26 cellular contexts compared by ENCODE assay signal in the genomic region with DNA sequence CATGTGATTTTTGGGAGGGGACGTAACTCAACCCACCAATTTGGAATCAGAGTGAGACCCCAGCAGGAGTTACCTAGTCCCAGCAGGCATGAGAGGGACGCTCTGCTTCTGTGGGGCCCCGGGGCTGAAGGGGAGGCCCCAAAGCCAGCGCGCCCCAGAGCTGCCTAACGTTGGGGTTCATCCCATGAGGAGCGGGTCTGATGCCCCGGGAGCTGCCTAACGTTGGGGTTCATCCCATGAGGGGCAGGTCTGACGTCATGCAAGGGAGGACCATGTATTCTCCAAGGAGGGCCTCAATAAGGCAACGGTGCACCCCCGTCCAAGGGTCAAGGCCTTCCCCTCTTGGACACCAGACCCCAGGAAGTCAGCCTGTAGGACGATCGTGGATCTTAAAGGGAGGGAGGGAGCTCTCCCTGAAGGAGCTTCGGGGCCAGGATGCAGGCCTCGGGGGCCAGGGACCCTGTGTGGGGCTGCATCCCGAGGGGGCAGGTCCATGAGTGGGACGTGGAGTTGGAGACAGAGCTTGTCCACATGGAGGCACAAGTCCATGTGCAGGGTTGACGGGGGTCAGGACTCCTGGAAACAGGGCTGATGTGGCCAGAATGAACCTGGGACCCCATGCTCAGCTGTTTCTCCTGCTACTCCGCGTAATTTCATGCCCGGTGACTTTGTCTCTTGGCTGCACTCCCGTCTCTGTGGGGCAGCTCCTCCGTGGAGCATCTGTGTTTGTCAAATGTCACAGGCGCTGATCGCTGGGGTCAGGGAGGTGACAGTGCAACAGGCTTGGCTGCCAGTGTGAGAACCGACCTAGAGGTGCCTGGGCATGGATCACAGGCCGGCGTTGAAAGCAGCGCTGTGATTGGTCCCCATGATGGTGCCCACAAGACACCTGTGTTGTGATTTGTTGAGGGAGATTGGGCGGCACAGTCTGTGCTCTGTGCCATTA.
"Had no signal": no experiment of that assay in that cellular context is flagged by ENCODE, and none has a peak within 500 bp of the region (broad histone marks: within the 10 kb centered on the region; RNA-seq: fewer than 3 reads in every experiment).

No MANE protein-coding gene starts in this region.

- H3K27ac ChIP-seq: adrenal gland, ascending aorta, cardiac muscle cell, coronary artery, dorsolateral prefrontal cortex, gastroesophageal sphincter, transverse colon had no signal

- DNase-seq: activated CD4-positive, alpha-beta memory T cell treated with anti-CD3 and anti-CD28 coated beads, Interleukin-2, amount 10 ng/mL, durations not matched to agents 7 days and 5 days; activated CD4-positive, alpha-beta T cell treated with anti-CD3 and anti-CD28 coated beads for 1 hour; activated CD4-positive, alpha-beta T cell treated with anti-CD3 and anti-CD28 coated beads, Interleukin-2, amount 10 ng/mL, durations not matched to agents 7 days and 5 days; activated naive CD4-positive, alpha-beta T cell treated with anti-CD3 and anti-CD28 coated beads for 36 hours; activated naive CD8-positive, alpha-beta T cell treated with anti-CD3 and anti-CD28 coated beads for 36 hours; activated T-cell treated with anti-CD3 and anti-CD28 coated beads, Interleukin-2, amount 50 U/mL, for 72 hours; effector memory CD8-positive, alpha-beta T cell; erythroblast; hypothalamus; immature natural killer cell; mesendoderm; mucosa of descending colon; right cardiac atrium; stimulated activated CD4-positive, alpha-beta T cell treated with anti-CD3 and anti-CD28 coated beads, Interleukin-2, amount 100 ng/mL, for 48 hours; stimulated activated naive CD4-positive, alpha-beta T cell treated with Interleukin-2 at 50 U/mL for 16 hours; T-helper 2 cell; transverse colon had no signal

- H3K4me3 ChIP-seq: adrenal gland, ascending aorta, cardiac muscle cell, coronary artery, dorsolateral prefrontal cortex, gastroesophageal sphincter, lung, mucosa of descending colon, transverse colon had no signal

- H3K9me3 ChIP-seq: adrenal gland, ascending aorta, gastroesophageal sphincter, mucosa of descending colon, transverse colon had no signal

- ATAC-seq: activated T-cell treated with anti-CD3 and anti-CD28 coated beads, Interleukin-2, amount 50 U/mL, for 72 hours; effector memory CD8-positive, alpha-beta T cell; gastroesophageal sphincter; left lobe of liver; mucosa of descending colon; right cardiac atrium; WTC11 had no signal

- H3K4me1 ChIP-seq: adrenal gland, ascending aorta, gastroesophageal sphincter, transverse colon had no signal

- H3K36me3 ChIP-seq: adrenal gland, ascending aorta, cardiac muscle cell, gastroesophageal sphincter, transverse colon had no signal

- H3K27me3 ChIP-seq: ascending aorta, cardiac muscle cell, transverse colon had no signal
